In genomic region chr15:85525755-85526154, GRCh38 we compare ENCODE assay signal across 24 cellular contexts.
DNase-seq lines count a peak whose midpoint lies in the region; ATAC-seq, FAIRE-seq and TF ChIP-seq lines count a peak whose summit lies in the region.
"Had no signal": no experiment of that assay in that cellular context is flagged by ENCODE, and none has a peak within 500 bp of the region (broad histone marks: within the 10 kb centered on the region; RNA-seq: fewer than 3 reads in every experiment).

No MANE protein-coding gene starts in this region.

- FAIRE-seq in GM12878 (lab: Jason Lieb, UNC): peak; percentile 56
- peak; percentile 36 for FAIRE-seq in small intestine (lab: Jason Lieb, UNC)
- FAIRE-seq: A549, G401.6, H1, K562 had no signal

- SMC1A ChIA-PET in GM12878 (lab: Charles Lee; ENCODE audit: uncharacterized antibody, unreplicated experiment): no interaction called here

- TF ChIP-seq CTCF in GM12878 (IDR thresholded peaks at IDR 0.05 in 2 of 3, conservative IDR thresholded peaks at IDR 0.05 in 1 of 3; ENCODE audit: control insufficient read depth in 2 of 3, extremely low read depth in 1 of 3, insufficient read depth in 1 of 3, low read depth in 3 of 3, low read length in 3 of 3): no peak

- peaks cover 12% of the 10 kb centered on the region for H3K4me1 ChIP-seq in GM12878 (ENCODE audit: control insufficient read depth, insufficient read depth, low read length)
- H3K4me1 ChIP-seq in small intestine (ENCODE audit: control insufficient read depth in 2 of 2, insufficient read depth in 1 of 2, low read depth in 1 of 2, low read length in 1 of 2): no peaks in the 10 kb centered on the region
- H3K4me1 ChIP-seq: breast epithelium had no signal

- in situ Hi-C loops in GM12878 (cut with MboI): no loop called here

- intact Hi-C loops in activated naive CD4-positive, alpha-beta T cell treated with anti-CD3 and anti-CD28 coated beads for 36 hours (cut with micrococcal nuclease): no loop called here
- intact Hi-C loops in GM12878 (cut with micrococcal nuclease; ENCODE audit: unreplicated experiment): no loop called here

- H3K4me2 ChIP-seq in GM12878 (ENCODE audit: control insufficient read depth, insufficient read depth): peak overlapping the region; percentile 41; the same call in 1 of the 2 replicates
- H3K4me2 ChIP-seq: A549 had no signal

- CTCF ChIA-PET in activated naive CD4-positive, alpha-beta T cell treated with anti-CD3 and anti-CD28 coated beads for 36 hours (lab: Charles Lee): no interaction called here
- CTCF ChIA-PET in GM12878 (lab: Yijun Ruan, JAX): interaction anchor here (0.8 kb wide), 1 partner anchor 16 kb away, joined by 3 read pairs; no protein-coding TSS in a partner anchor

- H3K9me3 ChIP-seq in GM12878 (replicated peaks; ENCODE audit: control insufficient read depth, insufficient read depth, low read length) (no peaks in the 10 kb centered on the region), small intestine (ENCODE audit: control insufficient read depth, low read depth) (no peaks in the 10 kb centered on the region)
- H3K9me3 ChIP-seq: A549, breast epithelium had no signal

- no peak overlapping the region for H2AFZ ChIP-seq in GM12878 (ENCODE audit: control insufficient read depth, low read depth, low read length)

- no peak overlapping the region for H3K4me3 Mint-ChIP-seq in activated naive CD4-positive, alpha-beta T cell treated with anti-CD3 and anti-CD28 coated beads, Interleukin-2, amount 50 U/mL, for 24 hours
- no peak overlapping the region for H3K4me3 Mint-ChIP-seq in activated naive CD4-positive, alpha-beta T cell treated with anti-CD3 and anti-CD28 coated beads for 36 hours
- H3K4me3 Mint-ChIP-seq: endodermal cell; T-helper 1 cell treated with Interleukin-12 subunit alpha and Interleukin-12 subunit beta and Interleukin-4 antibody, amounts not matched to agents 30 μg/mL and 1 μg/mL, for 36 hours had no signal

- H3K36me3 Mint-ChIP-seq in activated naive CD4-positive, alpha-beta T cell treated with anti-CD3 and anti-CD28 coated beads, Interleukin-2, amount 50 U/mL, for 24 hours: peaks cover 13% of the 10 kb centered on the region
- H3K36me3 Mint-ChIP-seq in activated naive CD4-positive, alpha-beta T cell treated with anti-CD3 and anti-CD28 coated beads for 36 hours (ENCODE audit: low read depth): peaks cover 14% of the 10 kb centered on the region

- peaks cover 37% of the 10 kb centered on the region for H3K4me1 Mint-ChIP-seq in activated naive CD4-positive, alpha-beta T cell treated with anti-CD3 and anti-CD28 coated beads, Interleukin-2, amount 50 U/mL, for 24 hours
- H3K4me1 Mint-ChIP-seq in activated naive CD4-positive, alpha-beta T cell treated with anti-CD3 and anti-CD28 coated beads for 36 hours (ENCODE audit: low read depth): peaks cover 13% of the 10 kb centered on the region

- DNase-seq in activated naive CD4-positive, alpha-beta T cell treated with anti-CD3 and anti-CD28 coated beads for 36 hours: no peak
- no peak for DNase-seq in GM12878 (ENCODE audit: low read depth, low spot score)
- DNase-seq in small intestine: no peak
- no peak for DNase-seq in retina
- no peak for DNase-seq in AG08396 (ENCODE audit: low spot score)
- DNase-seq: activated CD4-positive, alpha-beta T cell treated with anti-CD3 and anti-CD28 coated beads for 48 hours; activated gamma-delta T cell; C1 segment of cervical spinal cord; cortex of kidney; DMS 273 treated with DMSO at 0.1 percent for 48 hours; endodermal cell; kidney glomerular epithelial cell; NCI-H146; NCI-H524; right cardiac atrium had no signal

- POLR2A ChIA-PET in GM12878 (lab: Charles Lee): no interaction called here

- H4K20me1 ChIP-seq in GM12878 (ENCODE audit: control insufficient read depth, insufficient read depth): peaks cover 3% of the 10 kb centered on the region; the same call in 1 of the 2 replicates

- BruUV-seq in GM12878 (replicated peaks; lab: Mats Ljungman, UMichigan): no TSS peak

- H3K27me3 ChIP-seq in GM12878 (replicated peaks in 1 of 2; ENCODE audit: control insufficient read depth in 2 of 2, insufficient read depth in 2 of 2, low read length in 1 of 2) (no peaks in the 10 kb centered on the region), small intestine (ENCODE audit: control insufficient read depth in 2 of 2, insufficient read depth in 2 of 2, low read length in 2 of 2) (no peaks in the 10 kb centered on the region)
- H3K27me3 ChIP-seq: breast epithelium had no signal

- TF ChIP-seq RAD21 in GM12878 (IDR thresholded peaks at IDR 0.05; ENCODE audit: insufficient read depth, low read depth, low read length): no peak

- peak overlapping the region; percentile 21 for H3K27ac Mint-ChIP-seq in activated naive CD4-positive, alpha-beta T cell treated with anti-CD3 and anti-CD28 coated beads, Interleukin-2, amount 50 U/mL, for 24 hours
- H3K27ac Mint-ChIP-seq in activated naive CD4-positive, alpha-beta T cell treated with anti-CD3 and anti-CD28 coated beads for 36 hours: no peak overlapping the region
- H3K27ac Mint-ChIP-seq: endodermal cell; T-helper 1 cell treated with Interleukin-12 subunit alpha and Interleukin-12 subunit beta and Interleukin-4 antibody, amounts not matched to agents 30 μg/mL and 1 μg/mL, for 36 hours had no signal

- H3K27ac ChIP-seq in GM12878 (ENCODE audit: control insufficient read depth, insufficient read depth) (no peak overlapping the region), small intestine (ENCODE audit: low read depth in 1 of 2, low read length in 1 of 2) (no peak overlapping the region)
- H3K27ac ChIP-seq: A549, breast epithelium had no signal

- H3K36me3 ChIP-seq in GM12878 (ENCODE audit: control insufficient read depth in 2 of 2, insufficient read depth in 2 of 2, low read length in 1 of 2): peaks cover 1 to 16% of the 10 kb centered on the region in 2 experiments; a peak in 3 of 4 replicates
- H3K36me3 ChIP-seq in small intestine (ENCODE audit: control insufficient read depth in 2 of 2, insufficient read depth in 2 of 2, low read length in 2 of 2): peaks cover 0 to 3% of the 10 kb centered on the region in 2 donors
- H3K36me3 ChIP-seq: breast epithelium had no signal

- H3K79me2 ChIP-seq in GM12878 (ENCODE audit: control insufficient read depth, insufficient read depth, low read length): no peaks in the 10 kb centered on the region; the same call in 1 of the 2 replicates

- H3K9ac ChIP-seq in GM12878 (ENCODE audit: control insufficient read depth, insufficient read depth, low read length): no peak overlapping the region

- no peaks in the 10 kb centered on the region for H3K27me3 Mint-ChIP-seq in activated naive CD4-positive, alpha-beta T cell treated with anti-CD3 and anti-CD28 coated beads, Interleukin-2, amount 50 U/mL, for 24 hours
- no peaks in the 10 kb centered on the region for H3K27me3 Mint-ChIP-seq in activated naive CD4-positive, alpha-beta T cell treated with anti-CD3 and anti-CD28 coated beads for 36 hours (ENCODE audit: low read depth)

- ATAC-seq in HG02870 (IDR thresholded peaks at IDR 0.05; ENCODE audit: unreplicated experiment) (peak; percentile 56), GM12878 (no peak), HG03175 (IDR thresholded peaks at IDR 0.05; ENCODE audit: unreplicated experiment) (no peak)
- ATAC-seq: A549, K562, right cardiac atrium had no signal

- H3K4me3 ChIP-seq in GM12878: no peak overlapping the region
- H3K4me3 ChIP-seq in small intestine (ENCODE audit: low read depth in 1 of 2, low read length in 2 of 2): no peak overlapping the region
- H3K4me3 ChIP-seq: A549, breast epithelium, K562 had no signal

- RAD21 ChIA-PET in GM12878 (lab: Charles Lee; ENCODE audit: unreplicated experiment): no interaction called here

- no peak for TF ChIP-seq EP300 in GM12878 (IDR thresholded peaks at IDR 0.05; ENCODE audit: borderline replicate concordance in 1 of 2, control insufficient read depth in 1 of 2, low read depth in 2 of 2, low read length in 2 of 2)

- no peak for TF ChIP-seq POLR2A in GM12878 (IDR thresholded peaks at IDR 0.05; ENCODE audit: low read depth, low read length)

- no peaks in the 10 kb centered on the region for H3K9me3 Mint-ChIP-seq in activated naive CD4-positive, alpha-beta T cell treated with anti-CD3 and anti-CD28 coated beads, Interleukin-2, amount 50 U/mL, for 24 hours
- H3K9me3 Mint-ChIP-seq in activated naive CD4-positive, alpha-beta T cell treated with anti-CD3 and anti-CD28 coated beads for 36 hours: no peaks in the 10 kb centered on the region
- H3K9me3 Mint-ChIP-seq: endodermal cell; T-helper 1 cell treated with Interleukin-12 subunit alpha and Interleukin-12 subunit beta and Interleukin-4 antibody, amounts not matched to agents 30 μg/mL and 1 μg/mL, for 36 hours had no signal

TF ChIP-seq in GM12878, 131 proteins besides CTCF, POLR2A, EP300 and RAD21 (continues in another document):
- TF ChIP-seq JUNB (IDR thresholded peaks at IDR 0.05) (peak; percentile 57), ATF2 (IDR thresholded peaks at IDR 0.05; ENCODE audit: low read length) (peak; percentile 60), NR2C2 (IDR thresholded peaks at IDR 0.05; ENCODE audit: borderline replicate concordance, control insufficient read depth, insufficient read length, low read depth) (no peak), MEF2B (IDR thresholded peaks at IDR 0.05; ENCODE audit: partially characterized antibody, poor library complexity, severe bottlenecking) (peak; percentile 12), CREM (IDR thresholded peaks at IDR 0.05; ENCODE audit: low read depth) (peak; percentile 30; the same call in 1 of the 2 replicates), HDAC6 (IDR thresholded peaks at IDR 0.05; ENCODE audit: unreplicated experiment) (no peak), MYB (IDR thresholded peaks at IDR 0.05; ENCODE audit: borderline replicate concordance, low read depth, low read length) (no peak), NFIC (IDR thresholded peaks at IDR 0.05; ENCODE audit: low read depth, low read length) (peak; percentile 81), GABPA (IDR thresholded peaks at IDR 0.05; ENCODE audit: low read depth) (0 out of 2 replicates have a peak, but pooled peaks have one; percentile 15), STAT3 (IDR thresholded peaks at IDR 0.05; ENCODE audit: low read depth, low read length) (no peak), FOXM1 (IDR thresholded peaks at IDR 0.05; ENCODE audit: low read depth, low read length) (peak; percentile 50; the same call in 1 of the 2 replicates)
